In genomic region chr1:216688127-216688657, GRCh38 we compare ENCODE assay signal across 16 cellular contexts.
DNase-seq lines count a peak whose midpoint lies in the region; ATAC-seq and TF ChIP-seq lines count a peak whose summit lies in the region.
"Had no signal": no experiment of that assay in that cellular context is flagged by ENCODE, and none has a peak within 500 bp of the region (broad histone marks: within the 10 kb centered on the region; RNA-seq: fewer than 3 reads in every experiment).

No MANE protein-coding gene starts in this region.

- no peak for ATAC-seq in GM21723 (IDR thresholded peaks at IDR 0.05; ENCODE audit: unreplicated experiment)
- ATAC-seq: T-helper 17 cell had no signal

- H3K4me3 ChIP-seq in WERI-Rb-1 (ENCODE audit: low read depth, low read length): peak overlapping the region; percentile 28
- H3K4me3 ChIP-seq: HAP-1 had no signal

- no peak for TF ChIP-seq CTCF in WERI-Rb-1 (IDR thresholded peaks at IDR 0.05; ENCODE audit: low read depth, low read length)

- H3K36me3 ChIP-seq in WERI-Rb-1: peaks cover 13% of the 10 kb centered on the region
- H3K36me3 ChIP-seq: HAP-1 had no signal

- peak overlapping the region; percentile 97 for H3K27ac ChIP-seq in WERI-Rb-1

- no peaks in the 10 kb centered on the region for H3K9me3 ChIP-seq in WERI-Rb-1 (ENCODE audit: severe bottlenecking)
- H3K9me3 ChIP-seq: Caco-2, HAP-1 had no signal

- DNase-seq in NCI-H1694 (lab: John Stamatoyannopoulos, UW) (peak; percentile 81), NCI-H524 (lab: John Stamatoyannopoulos, UW) (peak; percentile 82 to 92), WERI-Rb-1 (peak; percentile 86), retina (peak; percentile 28), NCI-H2107 treated with DMSO at 0.1 percent for 48 hours (lab: John Stamatoyannopoulos, UW; ENCODE audit: unreplicated experiment) (no peak), NAMALWA (ENCODE audit: low spot score) (no peak)
- DNase-seq: Caco-2; CD4-positive, CD25-positive, alpha-beta regulatory T cell; DMS79 treated with DMSO at 0.1 percent for 48 hours; NCI-H1417; NCI-H2081; NCI-H510A; SHP77 treated with DMSO at 0.1 percent for 48 hours; T-helper 17 cell had no signal

- H3K27me3 ChIP-seq in WERI-Rb-1 (ENCODE audit: insufficient read depth, low read depth, severe bottlenecking): no peaks in the 10 kb centered on the region

Comparison
In these comparisons a context has a peak if more than half of its experiments do, and no peak if none do; other contexts are left out.
1. DNase-seq: peak in NCI-H1694 (single experiment), NCI-H524 (2 of 2), WERI-Rb-1 (single experiment) and retina (single experiment); none in NCI-H2107 treated with DMSO at 0.1 percent for 48 hours (single experiment) and NAMALWA (single experiment).